Comparison of ENCODE assay signal across 16 cellular contexts in genomic region chr7:46170021-46170420, GRCh38.
DNase-seq lines count a peak whose midpoint lies in the region; ATAC-seq and TF ChIP-seq lines count a peak whose summit lies in the region.
"Had no signal": no experiment of that assay in that cellular context is flagged by ENCODE, and none has a peak within 500 bp of the region (broad histone marks: within the 10 kb centered on the region; RNA-seq: fewer than 3 reads in every experiment).

No MANE protein-coding gene starts in this region.

- peak overlapping the region; percentile 9; the same call in 1 of the 2 replicates for H4K91ac ChIP-seq in IMR-90 (ENCODE audit: insufficient read depth, low read depth, low read length)

- no peak overlapping the region for H3K23ac ChIP-seq in IMR-90 (ENCODE audit: low read depth, low read length)

- POLR2A ChIA-PET in IMR-90 (lab: Charles Lee; ENCODE audit: unreplicated experiment), result no interaction called here

- H2BK5ac ChIP-seq in IMR-90 (ENCODE audit: low read depth, low read length, poor library complexity, severe bottlenecking), result no peak overlapping the region

- H4K20me1 ChIP-seq in IMR-90 (ENCODE audit: insufficient read depth, low read length), result no peaks in the 10 kb centered on the region
- H4K20me1 ChIP-seq: BLaER1 treated with 17β-estradiol and CSF1 and Interleukin-3, amounts not matched to agents 10 nM and 100 nM had no signal

- H3K9me3 Mint-ChIP-seq in neural crest cell, result no peaks in the 10 kb centered on the region
- H3K9me3 Mint-ChIP-seq: CD8-positive, alpha-beta T cell; H9 had no signal

- dilution Hi-C loops in IMR-90 (cut with HindIII; ENCODE audit: low sequenced_read_pairs, unreplicated experiment), result no loop called here

- peak overlapping the region in 1 of 2 experiments; percentile 35; a peak in 1 of 4 replicates for H4K8ac ChIP-seq in IMR-90 (ENCODE audit: low read depth in 2 of 2, low read length in 2 of 2)

- H2BK20ac ChIP-seq in IMR-90 (ENCODE audit: low read depth, low read length), result no peak overlapping the region; the same call in 1 of the 2 replicates

- H3K4me3 ChIP-seq in IMR-90 (ENCODE audit: insufficient read depth, low read depth, low read length), result no peak overlapping the region
- H3K4me3 ChIP-seq in esophagus muscularis mucosa, result no peak overlapping the region
- H3K4me3 ChIP-seq: BLaER1 treated with 17β-estradiol and CSF1 and Interleukin-3, amounts not matched to agents 10 nM and 100 nM had no signal

- no peak for TF ChIP-seq RAD21 in IMR-90 (IDR thresholded peaks at IDR 0.05; ENCODE audit: low read length)

- H3K4ac ChIP-seq in IMR-90 (ENCODE audit: low read depth, low read length), result no peak overlapping the region; the same call in 1 of the 2 replicates

- no peak overlapping the region; the same call in 1 of the 2 replicates for H4K5ac ChIP-seq in IMR-90 (ENCODE audit: low read depth, low read length)

- 0 out of 2 replicates have a peak overlapping the region, but pooled peaks have one; percentile 57 for H3K14ac ChIP-seq in IMR-90 (replicated peaks; ENCODE audit: low read depth, low read length)

- peaks cover 18% of the 10 kb centered on the region for H3K9me1 ChIP-seq in IMR-90 (ENCODE audit: insufficient read depth, low read length)

- in situ Hi-C loops in IMR-90 (cut with MboI; ENCODE audit: low sequenced_read_pairs), result no loop called here

- H3K4me1 ChIP-seq in IMR-90 (ENCODE audit: control insufficient read depth, insufficient read depth, low read length) (peaks cover 8% of the 10 kb centered on the region), esophagus muscularis mucosa (no peaks in the 10 kb centered on the region)

- no peak for ATAC-seq in IMR-90 (ENCODE audit: low read depth)
- no peak for ATAC-seq in HG02642 (IDR thresholded peaks at IDR 0.05; ENCODE audit: poor library complexity, unreplicated experiment)
- ATAC-seq: CD8-positive, alpha-beta T cell had no signal

- H2BK15ac ChIP-seq in IMR-90 (ENCODE audit: low read depth, low read length), result no peak overlapping the region

- no peak for DNase-seq in IMR-90
- DNase-seq in esophagus muscularis mucosa (ENCODE audit: extremely low spot score), result peak; percentile 62
- DNase-seq in neural crest cell (ENCODE audit: low read depth, low spot score), result no peak
- peak; percentile 26 for DNase-seq in renal cortical epithelial cell (ENCODE audit: low read depth)
- DNase-seq in NCI-H146 treated with DMSO at 0.1 percent for 48 hours (lab: John Stamatoyannopoulos, UW; ENCODE audit: unreplicated experiment), result no peak
- no peak for DNase-seq in NCI-H2029 treated with DMSO at 0.1 percent for 48 hours (lab: John Stamatoyannopoulos, UW)
- no peak for DNase-seq in KG1 (lab: John Stamatoyannopoulos, UW)
- DNase-seq: Calu3; CD8-positive, alpha-beta T cell; DMS79 treated with DMSO at 0.1 percent for 48 hours; GF-D8; H9 had no signal

- no peak overlapping the region for H3K18ac ChIP-seq in IMR-90 (ENCODE audit: low read depth, low read length)

- TF ChIP-seq POLR2A in IMR-90 (IDR thresholded peaks at IDR 0.05; ENCODE audit: low read depth, low read length) (no peak), esophagus muscularis mucosa (IDR thresholded peaks at IDR 0.05; ENCODE audit: low read depth) (no peak)

- BruUV-seq in IMR-90 (replicated peaks; lab: Mats Ljungman, UMichigan), result no TSS peak

- H3K79me1 ChIP-seq in IMR-90 (ENCODE audit: low read depth in 1 of 2, low read length in 2 of 2), result no peaks in the 10 kb centered on the region

- H3K36me3 Mint-ChIP-seq in neural crest cell (ENCODE audit: low read depth), result no peaks in the 10 kb centered on the region
- H3K36me3 Mint-ChIP-seq: CD8-positive, alpha-beta T cell had no signal

- no peak overlapping the region for H3K9ac ChIP-seq in IMR-90 (ENCODE audit: low read depth, low read length)
- H3K9ac ChIP-seq: BLaER1 treated with 17β-estradiol and CSF1 and Interleukin-3, amounts not matched to agents 10 nM and 100 nM had no signal

- TF ChIP-seq EP300 in esophagus muscularis mucosa (IDR thresholded peaks at IDR 0.05), result no peak

- peak overlapping the region; percentile 21 for H3K27ac Mint-ChIP-seq in neural crest cell (ENCODE audit: unreplicated experiment)
- H3K27ac Mint-ChIP-seq: B cell; CD8-positive, alpha-beta T cell; H9 had no signal

- no peak overlapping the region for H3K27ac ChIP-seq in IMR-90 (ENCODE audit: insufficient read depth, low read length)
- H3K27ac ChIP-seq in esophagus muscularis mucosa (replicated peaks in 1 of 4), result no peak overlapping the region
- H3K27ac ChIP-seq: BLaER1 treated with 17β-estradiol and CSF1 and Interleukin-3, amounts not matched to agents 10 nM and 100 nM; HL-60 had no signal

- H3K56ac ChIP-seq in IMR-90 (ENCODE audit: extremely low read depth, insufficient read depth, low read length), result no peak overlapping the region

- no peaks in the 10 kb centered on the region for H3K9me3 ChIP-seq in IMR-90 (ENCODE audit: control insufficient read depth, insufficient read depth, low read length)
- H3K9me3 ChIP-seq in esophagus muscularis mucosa, result no peaks in the 10 kb centered on the region

- H2AFZ ChIP-seq in IMR-90 (replicated peaks; ENCODE audit: low read length, poor library complexity), result no peak overlapping the region

- no peak overlapping the region for H3K4me3 Mint-ChIP-seq in neural crest cell
- H3K4me3 Mint-ChIP-seq: B cell; CD8-positive, alpha-beta T cell; H9 had no signal

- no peaks in the 10 kb centered on the region for H3K4me1 Mint-ChIP-seq in neural crest cell
- H3K4me1 Mint-ChIP-seq: B cell, H9 had no signal

- no peaks in the 10 kb centered on the region for H3K27me3 Mint-ChIP-seq in neural crest cell (ENCODE audit: low read depth)
- H3K27me3 Mint-ChIP-seq: B cell had no signal

- peak overlapping the region; percentile 68; the same call in 1 of the 2 replicates for H2AK5ac ChIP-seq in IMR-90 (ENCODE audit: low read depth, low read length)

- H3K27me3 ChIP-seq in IMR-90 (ENCODE audit: control insufficient read depth, insufficient read depth, low read length), result no peaks in the 10 kb centered on the region
- no peaks in the 10 kb centered on the region for H3K27me3 ChIP-seq in esophagus muscularis mucosa
- H3K27me3 ChIP-seq: BLaER1 treated with 17β-estradiol and CSF1 and Interleukin-3, amounts not matched to agents 10 nM and 100 nM had no signal

- intact Hi-C loops in IMR-90 (cut with micrococcal nuclease) (no loop called here), esophagus muscularis mucosa (cut with DNase I) (no loop called here)

- no peak overlapping the region for H2AK9ac ChIP-seq in IMR-90 (replicated peaks; ENCODE audit: low read depth, low read length, poor library complexity)

- peak overlapping the region; percentile 50; the same call in 1 of the 2 replicates for H2BK120ac ChIP-seq in IMR-90 (ENCODE audit: low read depth, low read length)

- 100% methylated on average over 1 of the region's 6 CpGs; no CpG with 5 or more reads in 1 of the 2 experiments for WGBS in IMR-90 (ENCODE audit: extremely low coverage in 2 of 2, insufficient read length in 1 of 2), 2 experiments
- WGBS in esophagus muscularis mucosa, result 81% methylated on average over 6 of the region's 6 CpGs

- CTCF ChIA-PET in IMR-90 (lab: Yijun Ruan, JAX), result no interaction called here

- no peaks in the 10 kb centered on the region for H3K36me3 ChIP-seq in IMR-90 (ENCODE audit: control insufficient read depth, insufficient read depth, low read length)
- no peaks in the 10 kb centered on the region for H3K36me3 ChIP-seq in esophagus muscularis mucosa
- H3K36me3 ChIP-seq: BLaER1 treated with 17β-estradiol and CSF1 and Interleukin-3, amounts not matched to agents 10 nM and 100 nM had no signal

- no peak overlapping the region for H3K4me2 ChIP-seq in IMR-90 (ENCODE audit: low read depth, low read length)
- H3K4me2 ChIP-seq: BLaER1 treated with 17β-estradiol and CSF1 and Interleukin-3, amounts not matched to agents 10 nM and 100 nM had no signal

- no peak for TF ChIP-seq CTCF in IMR-90 (conservative IDR thresholded peaks at IDR 0.05; ENCODE audit: low read depth, low read length)
- no peak for TF ChIP-seq CTCF in esophagus muscularis mucosa (IDR thresholded peaks at IDR 0.05)
- no peak for TF ChIP-seq CTCF in neural crest cell (conservative IDR thresholded peaks at IDR 0.05)

TF ChIP-seq in IMR-90, 13 proteins besides CTCF, POLR2A, EP300 and RAD21:
- TF ChIP-seq CHD1 (IDR thresholded peaks at IDR 0.05; ENCODE audit: low read depth, low read length) (no peak), MAZ (IDR thresholded peaks at IDR 0.05; ENCODE audit: borderline replicate concordance, low read depth, low read length) (no peak), RFX5 (IDR thresholded peaks at IDR 0.05; ENCODE audit: low read depth, low read length) (no peak), NFE2L2 (IDR thresholded peaks at IDR 0.05; ENCODE audit: low read depth, low read length) (no peak), BHLHE40 (IDR thresholded peaks at IDR 0.05; ENCODE audit: low read depth, low read length) (no peak), MXI1 (IDR thresholded peaks at IDR 0.05; ENCODE audit: borderline replicate concordance, low read depth, low read length) (no peak), SMC3 (IDR thresholded peaks at IDR 0.05; ENCODE audit: low read depth, low read length) (no peak)
- TF ChIP-seq, protein P1, sequence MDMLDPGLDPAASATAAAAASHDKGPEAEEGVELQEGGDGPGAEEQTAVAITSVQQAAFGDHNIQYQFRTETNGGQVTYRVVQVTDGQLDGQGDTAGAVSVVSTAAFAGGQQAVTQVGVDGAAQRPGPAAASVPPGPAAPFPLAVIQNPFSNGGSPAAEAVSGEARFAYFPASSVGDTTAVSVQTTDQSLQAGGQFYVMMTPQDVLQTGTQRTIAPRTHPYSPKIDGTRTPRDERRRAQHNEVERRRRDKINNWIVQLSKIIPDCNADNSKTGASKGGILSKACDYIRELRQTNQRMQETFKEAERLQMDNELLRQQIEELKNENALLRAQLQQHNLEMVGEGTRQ (IDR thresholded peaks at IDR 0.05; ENCODE audit: low read depth, low read length), result no peak

Comparison
In these comparisons a context has a peak if more than half of its experiments do, and no peak if none do; other contexts are left out.
1. DNase-seq: peak in esophagus muscularis mucosa (single experiment) and renal cortical epithelial cell (single experiment); none in IMR-90 (single experiment), neural crest cell (single experiment), NCI-H146 treated with DMSO at 0.1 percent for 48 hours (single experiment), NCI-H2029 treated with DMSO at 0.1 percent for 48 hours (single experiment) and KG1 (single experiment).